Comparison of ENCODE assay signal across 29 cellular contexts in the genomic region with DNA sequence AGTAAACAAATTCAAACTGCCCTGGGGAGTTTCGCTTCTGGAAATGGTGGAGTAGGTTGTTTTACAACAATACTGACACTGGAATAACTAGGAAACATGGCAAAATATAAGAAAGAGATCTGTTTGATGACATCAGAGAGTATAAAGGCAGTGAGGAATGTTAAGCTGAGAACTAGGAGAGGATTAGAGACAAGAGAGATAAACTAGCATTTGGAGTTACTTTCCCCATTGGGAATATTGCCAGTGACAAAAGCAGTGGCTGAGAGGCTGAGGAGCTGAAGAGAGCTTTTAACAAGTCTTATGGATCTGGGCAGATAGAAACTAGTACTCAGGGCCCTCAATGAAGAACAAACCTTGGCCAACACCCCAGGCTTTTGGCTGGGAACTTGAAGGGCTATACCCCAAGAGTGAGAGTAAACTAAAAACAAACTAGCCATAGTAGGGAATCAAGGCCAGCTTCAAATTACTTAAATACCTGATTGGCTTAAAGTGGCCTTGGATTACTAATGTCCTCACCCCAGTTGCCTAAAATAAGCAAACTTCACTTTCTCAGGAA.
DNase-seq lines count a peak whose midpoint lies in the region; ATAC-seq and TF ChIP-seq lines count a peak whose summit lies in the region.
"Had no signal": no experiment of that assay in that cellular context is flagged by ENCODE, and none has a peak within 500 bp of the region (broad histone marks: within the 10 kb centered on the region; RNA-seq: fewer than 3 reads in every experiment).

No MANE protein-coding gene starts in this region.

- H3F3A ChIP-seq in PC-3 (ENCODE audit: low read length, unreplicated experiment) (no peaks in the 10 kb centered on the region), GM23338 (replicated peaks; ENCODE audit: low read depth) (no peaks in the 10 kb centered on the region)

- H3K9ac ChIP-seq in PC-3 (ENCODE audit: low read length): no peak overlapping the region
- H3K9ac ChIP-seq: parathyroid adenoma had no signal

- H3K9me3 ChIP-seq in PC-3 (ENCODE audit: low read length): no peaks in the 10 kb centered on the region
- H3K9me3 ChIP-seq in A673 (ENCODE audit: low read depth, low read length, poor library complexity, severe bottlenecking): no peaks in the 10 kb centered on the region

- H3K4me1 Mint-ChIP-seq in GM23338: peaks cover 11% of the 10 kb centered on the region; the same call in 2 of the 3 replicates
- H3K4me1 Mint-ChIP-seq: activated B cell treated with CpG ODN at 0.5 μM for 24 hours; activated naive CD4-positive, alpha-beta T cell treated with anti-CD3 and anti-CD28 coated beads, Interleukin-2, amount 10 ng/mL, durations not matched to agents 7 days and 5 days; nephron had no signal

- H3K9me3 Mint-ChIP-seq in GM23338: peaks cover 8% of the 10 kb centered on the region; the same call in 2 of the 3 replicates
- H3K9me3 Mint-ChIP-seq: activated naive CD4-positive, alpha-beta T cell treated with anti-CD3 and anti-CD28 coated beads, Interleukin-2, amount 10 ng/mL, durations not matched to agents 7 days and 5 days; effector memory CD8-positive, alpha-beta T cell had no signal

- H3K36me3 ChIP-seq in PC-3 (ENCODE audit: low read depth, low read length) (no peaks in the 10 kb centered on the region), GM23338 (ENCODE audit: insufficient read depth) (no peaks in the 10 kb centered on the region), A673 (ENCODE audit: insufficient read depth, low read length, poor library complexity, severe bottlenecking) (no peaks in the 10 kb centered on the region)
- H3K36me3 ChIP-seq: cardiac muscle cell, gastrocnemius medialis, upper lobe of left lung had no signal

- POLR2A ChIA-PET in PC-3 (lab: Charles Lee; ENCODE audit: unreplicated experiment): no interaction called here
- POLR2A ChIA-PET in A673 (lab: Charles Lee; ENCODE audit: low non-redundant PET): no interaction called here

- H3K4me1 ChIP-seq in PC-3 (ENCODE audit: insufficient read depth, low read length) (peaks cover 20% of the 10 kb centered on the region), GM23338 (ENCODE audit: insufficient read depth) (no peaks in the 10 kb centered on the region), A673 (ENCODE audit: insufficient read depth, low read length, poor library complexity, severe bottlenecking) (no peaks in the 10 kb centered on the region)
- H3K4me1 ChIP-seq: gastrocnemius medialis, parathyroid adenoma had no signal

- CTCF ChIA-PET in PC-3 (lab: Charles Lee) (no interaction called here), A673 (lab: Charles Lee) (no interaction called here)

- H3K4me3 ChIP-seq in PC-3 (ENCODE audit: low read length): no peak overlapping the region
- no peak overlapping the region for H3K4me3 ChIP-seq in GM23338
- H3K4me3 ChIP-seq in A673 (ENCODE audit: low read depth, low read length, poor library complexity, severe bottlenecking): no peak overlapping the region
- H3K4me3 ChIP-seq: cardiac muscle cell, coronary artery, gastrocnemius medialis, upper lobe of left lung had no signal

- DNase-seq in Right ventricle myocardium inferior (ENCODE audit: missing footprints) (no peak), cardiac septum (ENCODE audit: low spot score) (no peak), PC-3 (no peak), fibroblast of peridontal ligament (ENCODE audit: extremely low read depth) (peak; percentile 38), superior temporal gyrus (ENCODE audit: extremely low spot score) (peak; percentile 52), GM23338 (ENCODE audit: low spot score) (no peak), A673 (ENCODE audit: low spot score) (no peak)
- DNase-seq: ACHN; activated B cell treated with CpG ODN at 0.5 μM for 24 hours; activated CD4-positive, alpha-beta T cell treated with anti-CD3 and anti-CD28 coated beads, Interleukin-2, amount 50 U/mL, for 48 hours; activated naive CD4-positive, alpha-beta T cell treated with anti-CD3 and anti-CD28 coated beads, Interleukin-2, amount 10 ng/mL, durations not matched to agents 7 days and 5 days; amygdala; effector memory CD8-positive, alpha-beta T cell; erythroblast; gastrocnemius medialis; hippocampal formation; left cardiac atrium; mammary epithelial cell; NCI-H146; NCI-H2107; SIG-M5; stimulated activated CD4-positive, alpha-beta T cell treated with anti-CD3 and anti-CD28 coated beads, Interleukin-2, amount 100 ng/mL, for 48 hours; upper lobe of left lung had no signal

- intact Hi-C loops in Right ventricle myocardium inferior (cut with DNase I) (no loop called here), cardiac septum (cut with DNase I) (no loop called here), PC-3 (cut with micrococcal nuclease) (no loop called here), A673 (cut with micrococcal nuclease; ENCODE audit: unreplicated experiment) (no loop called here)

- H3K27me3 ChIP-seq in PC-3 (ENCODE audit: low read length) (no peaks in the 10 kb centered on the region), GM23338 (ENCODE audit: insufficient read depth) (no peaks in the 10 kb centered on the region), A673 (replicated peaks; ENCODE audit: insufficient read depth, low read depth, low read length, poor library complexity) (no peaks in the 10 kb centered on the region)
- H3K27me3 ChIP-seq: cardiac muscle cell, gastrocnemius medialis, upper lobe of left lung had no signal

- no peak overlapping the region for H3K27ac ChIP-seq in PC-3 (ENCODE audit: low read length)
- H3K27ac ChIP-seq in GM23338 (ENCODE audit: low read depth): no peak overlapping the region
- no peak overlapping the region for H3K27ac ChIP-seq in A673 (ENCODE audit: low read depth, low read length, poor library complexity, severe bottlenecking)
- H3K27ac ChIP-seq: C4-2B, cardiac muscle cell, coronary artery, gastrocnemius medialis, parathyroid adenoma, upper lobe of left lung had no signal

- no peak overlapping the region for H2AFZ ChIP-seq in PC-3 (ENCODE audit: low read length)
- no peak overlapping the region for H2AFZ ChIP-seq in GM23338
- H2AFZ ChIP-seq: parathyroid adenoma had no signal

- TF ChIP-seq CTCF in PC-3 (conservative IDR thresholded peaks at IDR 0.05; ENCODE audit: low read depth, low read length): no peak
- no peak for TF ChIP-seq CTCF in GM23338 (conservative IDR thresholded peaks at IDR 0.05; ENCODE audit: low read depth in 2 of 2)
- no peak for TF ChIP-seq CTCF in A673 (conservative IDR thresholded peaks at IDR 0.05; ENCODE audit: low read depth, low read length)

- no TSS peak for BruUV-seq in PC-3 (replicated peaks; lab: Mats Ljungman, UMichigan)
- BruUV-seq in A673 (replicated peaks; lab: Mats Ljungman, UMichigan): no TSS peak

- peaks cover 4% of the 10 kb centered on the region for H3K27me3 Mint-ChIP-seq in GM23338 (ENCODE audit: insufficient read depth, low read depth, poor library complexity)

- ATAC-seq in Right ventricle myocardium inferior: peak; percentile 31
- ATAC-seq in PC-3: no peak; the same call in 1 of the 2 replicates
- ATAC-seq in GM23338: no peak
- no peak for ATAC-seq in HG03469 (IDR thresholded peaks at IDR 0.05; ENCODE audit: unreplicated experiment)
- ATAC-seq: effector memory CD8-positive, alpha-beta T cell; gastrocnemius medialis; left cardiac atrium had no signal

- H3K79me2 ChIP-seq in PC-3 (ENCODE audit: low read length) (no peaks in the 10 kb centered on the region), GM23338 (replicated peaks; ENCODE audit: insufficient read depth) (no peaks in the 10 kb centered on the region)
- H3K79me2 ChIP-seq: parathyroid adenoma had no signal

- H3K4me3 Mint-ChIP-seq in GM23338: no peak overlapping the region
- H3K4me3 Mint-ChIP-seq: activated B cell treated with CpG ODN at 0.5 μM for 24 hours; activated naive CD4-positive, alpha-beta T cell treated with anti-CD3 and anti-CD28 coated beads, Interleukin-2, amount 10 ng/mL, durations not matched to agents 7 days and 5 days; effector memory CD8-positive, alpha-beta T cell; nephron had no signal

- no peaks in the 10 kb centered on the region for H4K20me1 ChIP-seq in PC-3 (ENCODE audit: low read length)
- no peaks in the 10 kb centered on the region for H4K20me1 ChIP-seq in GM23338 (replicated peaks; ENCODE audit: insufficient read depth)

- no peaks in the 10 kb centered on the region for H3K9me2 ChIP-seq in PC-3 (replicated peaks; ENCODE audit: low read length)
- no peaks in the 10 kb centered on the region for H3K9me2 ChIP-seq in GM23338 (ENCODE audit: insufficient read depth)

- no peak overlapping the region for H3K27ac Mint-ChIP-seq in GM23338
- H3K27ac Mint-ChIP-seq: activated B cell treated with CpG ODN at 0.5 μM for 24 hours; activated naive CD4-positive, alpha-beta T cell treated with anti-CD3 and anti-CD28 coated beads, Interleukin-2, amount 10 ng/mL, durations not matched to agents 7 days and 5 days; effector memory CD8-positive, alpha-beta T cell; nephron had no signal

- H3K36me3 Mint-ChIP-seq in GM23338 (ENCODE audit: low read depth): no peaks in the 10 kb centered on the region
- H3K36me3 Mint-ChIP-seq: activated naive CD4-positive, alpha-beta T cell treated with anti-CD3 and anti-CD28 coated beads, Interleukin-2, amount 10 ng/mL, durations not matched to agents 7 days and 5 days had no signal

- H3K4me2 ChIP-seq in PC-3 (ENCODE audit: low read length) (peak overlapping the region; percentile 9; the same call in 1 of the 2 replicates), GM23338 (no peak overlapping the region)

Comparison
In these comparisons a context has a peak if more than half of its experiments do, and no peak if none do; other contexts are left out.
1. DNase-seq: peak in fibroblast of peridontal ligament (single experiment) and superior temporal gyrus (single experiment); none in Right ventricle myocardium inferior (single experiment), cardiac septum (single experiment), PC-3 (single experiment), GM23338 (single experiment) and A673 (single experiment).